Comparison of ENCODE assay signal across 1 cellular context in genomic region chr5:5523066-5523505, GRCh38.
TF ChIP-seq lines count a peak whose summit lies in the region.

No MANE protein-coding gene starts in this region.

TF ChIP-seq in WTC11, 78 proteins besides CTCF, POLR2A, EP300 and RAD21 (continued from another document):
- TF ChIP-seq, protein P1, sequence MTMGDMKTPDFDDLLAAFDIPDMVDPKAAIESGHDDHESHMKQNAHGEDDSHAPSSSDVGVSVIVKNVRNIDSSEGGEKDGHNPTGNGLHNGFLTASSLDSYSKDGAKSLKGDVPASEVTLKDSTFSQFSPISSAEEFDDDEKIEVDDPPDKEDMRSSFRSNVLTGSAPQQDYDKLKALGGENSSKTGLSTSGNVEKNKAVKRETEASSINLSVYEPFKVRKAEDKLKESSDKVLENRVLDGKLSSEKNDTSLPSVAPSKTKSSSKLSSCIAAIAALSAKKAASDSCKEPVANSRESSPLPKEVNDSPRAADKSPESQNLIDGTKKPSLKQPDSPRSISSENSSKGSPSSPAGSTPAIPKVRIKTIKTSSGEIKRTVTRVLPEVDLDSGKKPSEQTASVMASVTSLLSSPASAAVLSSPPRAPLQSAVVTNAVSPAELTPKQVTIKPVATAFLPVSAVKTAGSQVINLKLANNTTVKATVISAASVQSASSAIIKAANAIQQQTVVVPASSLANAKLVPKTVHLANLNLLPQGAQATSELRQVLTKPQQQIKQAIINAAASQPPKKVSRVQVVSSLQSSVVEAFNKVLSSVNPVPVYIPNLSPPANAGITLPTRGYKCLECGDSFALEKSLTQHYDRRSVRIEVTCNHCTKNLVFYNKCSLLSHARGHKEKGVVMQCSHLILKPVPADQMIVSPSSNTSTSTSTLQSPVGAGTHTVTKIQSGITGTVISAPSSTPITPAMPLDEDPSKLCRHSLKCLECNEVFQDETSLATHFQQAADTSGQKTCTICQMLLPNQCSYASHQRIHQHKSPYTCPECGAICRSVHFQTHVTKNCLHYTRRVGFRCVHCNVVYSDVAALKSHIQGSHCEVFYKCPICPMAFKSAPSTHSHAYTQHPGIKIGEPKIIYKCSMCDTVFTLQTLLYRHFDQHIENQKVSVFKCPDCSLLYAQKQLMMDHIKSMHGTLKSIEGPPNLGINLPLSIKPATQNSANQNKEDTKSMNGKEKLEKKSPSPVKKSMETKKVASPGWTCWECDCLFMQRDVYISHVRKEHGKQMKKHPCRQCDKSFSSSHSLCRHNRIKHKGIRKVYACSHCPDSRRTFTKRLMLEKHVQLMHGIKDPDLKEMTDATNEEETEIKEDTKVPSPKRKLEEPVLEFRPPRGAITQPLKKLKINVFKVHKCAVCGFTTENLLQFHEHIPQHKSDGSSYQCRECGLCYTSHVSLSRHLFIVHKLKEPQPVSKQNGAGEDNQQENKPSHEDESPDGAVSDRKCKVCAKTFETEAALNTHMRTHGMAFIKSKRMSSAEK (CRISPR knock-in tag; IDR thresholded peaks at IDR 0.05; ENCODE audit: borderline replicate concordance), result peak; percentile 91
- TF ChIP-seq ZNF219 (CRISPR knock-in tag; IDR thresholded peaks at IDR 0.05; ENCODE audit: borderline replicate concordance), result no peak
- TF ChIP-seq CDX4 (CRISPR knock-in tag; IDR thresholded peaks at IDR 0.05; ENCODE audit: borderline replicate concordance), result no peak
- TF ChIP-seq ZNF396 (CRISPR knock-in tag; IDR thresholded peaks at IDR 0.05; ENCODE audit: borderline replicate concordance), result peak; percentile 96
- no peak for TF ChIP-seq NR2C2 (CRISPR knock-in tag; IDR thresholded peaks at IDR 0.05)
- TF ChIP-seq, protein P2, sequence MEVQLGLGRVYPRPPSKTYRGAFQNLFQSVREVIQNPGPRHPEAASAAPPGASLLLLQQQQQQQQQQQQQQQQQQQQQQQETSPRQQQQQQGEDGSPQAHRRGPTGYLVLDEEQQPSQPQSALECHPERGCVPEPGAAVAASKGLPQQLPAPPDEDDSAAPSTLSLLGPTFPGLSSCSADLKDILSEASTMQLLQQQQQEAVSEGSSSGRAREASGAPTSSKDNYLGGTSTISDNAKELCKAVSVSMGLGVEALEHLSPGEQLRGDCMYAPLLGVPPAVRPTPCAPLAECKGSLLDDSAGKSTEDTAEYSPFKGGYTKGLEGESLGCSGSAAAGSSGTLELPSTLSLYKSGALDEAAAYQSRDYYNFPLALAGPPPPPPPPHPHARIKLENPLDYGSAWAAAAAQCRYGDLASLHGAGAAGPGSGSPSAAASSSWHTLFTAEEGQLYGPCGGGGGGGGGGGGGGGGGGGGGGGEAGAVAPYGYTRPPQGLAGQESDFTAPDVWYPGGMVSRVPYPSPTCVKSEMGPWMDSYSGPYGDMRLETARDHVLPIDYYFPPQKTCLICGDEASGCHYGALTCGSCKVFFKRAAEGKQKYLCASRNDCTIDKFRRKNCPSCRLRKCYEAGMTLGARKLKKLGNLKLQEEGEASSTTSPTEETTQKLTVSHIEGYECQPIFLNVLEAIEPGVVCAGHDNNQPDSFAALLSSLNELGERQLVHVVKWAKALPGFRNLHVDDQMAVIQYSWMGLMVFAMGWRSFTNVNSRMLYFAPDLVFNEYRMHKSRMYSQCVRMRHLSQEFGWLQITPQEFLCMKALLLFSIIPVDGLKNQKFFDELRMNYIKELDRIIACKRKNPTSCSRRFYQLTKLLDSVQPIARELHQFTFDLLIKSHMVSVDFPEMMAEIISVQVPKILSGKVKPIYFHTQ (CRISPR knock-in tag; IDR thresholded peaks at IDR 0.05), result 0 out of 2 replicates have a peak, but pooled peaks have one; percentile 44
